ENCODE assay signal across 14 cellular contexts in the genomic region with DNA sequence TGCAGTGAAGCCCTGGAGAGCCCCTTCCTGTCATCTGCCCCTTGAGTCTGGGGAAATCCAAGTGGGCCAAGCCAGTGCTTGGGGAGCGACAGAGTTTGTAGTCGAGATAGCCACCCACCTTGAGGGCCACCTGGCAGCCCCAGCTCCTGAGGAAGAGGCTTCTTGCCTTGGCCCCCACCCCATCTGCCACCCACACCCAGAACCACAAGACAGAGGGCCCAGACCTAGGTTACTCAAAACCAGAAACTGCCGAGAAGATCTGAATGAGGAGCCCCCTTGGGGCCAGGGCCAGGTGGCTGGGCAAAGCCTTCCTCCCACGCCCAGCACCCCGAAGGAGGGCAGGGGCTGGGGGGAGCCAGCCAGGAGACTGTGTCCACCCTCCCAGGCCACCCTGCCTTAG. TPM values are rescaled to one million over a fixed set of nuclear protein-coding genes. Genes with fewer than 3 reads are reported as not detected.
DNase-seq lines count a peak whose midpoint lies in the region; ATAC-seq lines count a peak whose summit lies in the region.
"Had no signal": no experiment of that assay in that cellular context is flagged by ENCODE, and none has a peak within 500 bp of the region (broad histone marks: within the 10 kb centered on the region; RNA-seq: fewer than 3 reads in every experiment).

No MANE protein-coding gene starts in this region.

- peak; percentile 42 for ATAC-seq in GM19463 (IDR thresholded peaks at IDR 0.05; ENCODE audit: unreplicated experiment)
- no peak for ATAC-seq in HG03139 (IDR thresholded peaks at IDR 0.05; ENCODE audit: unreplicated experiment)
- ATAC-seq: A549 had no signal

- DNase-seq in activated CD4-positive, alpha-beta T cell treated with anti-CD3 and anti-CD28 coated beads, Interleukin-2, amount 10 ng/mL, durations not matched to agents 7 days and 5 days, result peak; percentile 39
- DNase-seq in activated CD4-positive, alpha-beta T cell treated with anti-CD3 and anti-CD28 coated beads for 4 hours, result no peak
- DNase-seq in activated CD4-positive, alpha-beta memory T cell treated with anti-CD3 and anti-CD28 coated beads for 36 hours, result peak; percentile 79
- peak; percentile 23 for DNase-seq in stimulated activated CD8-positive, alpha-beta memory T cell treated with anti-CD3 and anti-CD28 coated beads, Interleukin-4, amount 100 ng/mL, for 24 hours (ENCODE audit: low read depth)
- DNase-seq in amniotic stem cell (lab: John Stamatoyannopoulos, UW), result no peak
- DNase-seq in AG08395 (ENCODE audit: low spot score), result no peak
- DNase-seq: dorsolateral prefrontal cortex, H7, NCI-H510A treated with DMSO at 0.1 percent for 48 hours, Peyer's patch had no signal

- CTCF ChIA-PET in activated CD4-positive, alpha-beta T cell treated with anti-CD3 and anti-CD28 coated beads, Interleukin-2, amount 10 ng/mL, durations not matched to agents 7 days and 5 days (lab: Charles Lee), result interaction anchor here (1.2 to 1.6 kb wide), 3 partner anchors 15 to 27 kb away, joined by 3 to 6 read pairs (median 3); no protein-coding TSS in a partner anchor
- CTCF ChIA-PET in activated CD4-positive, alpha-beta memory T cell treated with anti-CD3 and anti-CD28 coated beads for 36 hours (lab: Charles Lee), result no interaction called here

- H3K27me3 Mint-ChIP-seq in activated CD4-positive, alpha-beta T cell treated with anti-CD3 and anti-CD28 coated beads, Interleukin-2, amount 10 ng/mL, durations not matched to agents 7 days and 5 days, result no peaks in the 10 kb centered on the region
- no peaks in the 10 kb centered on the region for H3K27me3 Mint-ChIP-seq in activated CD4-positive, alpha-beta memory T cell treated with anti-CD3 and anti-CD28 coated beads for 36 hours

- H3K27ac Mint-ChIP-seq in activated CD4-positive, alpha-beta T cell treated with anti-CD3 and anti-CD28 coated beads, Interleukin-2, amount 10 ng/mL, durations not matched to agents 7 days and 5 days, result peak overlapping the region; percentile 73
- no peak overlapping the region for H3K27ac Mint-ChIP-seq in activated CD4-positive, alpha-beta memory T cell treated with anti-CD3 and anti-CD28 coated beads for 36 hours

- peak overlapping the region; percentile 28 for H3K4me3 Mint-ChIP-seq in activated CD4-positive, alpha-beta T cell treated with anti-CD3 and anti-CD28 coated beads, Interleukin-2, amount 10 ng/mL, durations not matched to agents 7 days and 5 days
- no peak overlapping the region for H3K4me3 Mint-ChIP-seq in activated CD4-positive, alpha-beta memory T cell treated with anti-CD3 and anti-CD28 coated beads for 36 hours
- H3K4me3 Mint-ChIP-seq: nephron had no signal

- peaks cover 9% of the 10 kb centered on the region for H3K36me3 Mint-ChIP-seq in activated CD4-positive, alpha-beta T cell treated with anti-CD3 and anti-CD28 coated beads, Interleukin-2, amount 10 ng/mL, durations not matched to agents 7 days and 5 days (ENCODE audit: low read depth)
- H3K36me3 Mint-ChIP-seq in activated CD4-positive, alpha-beta memory T cell treated with anti-CD3 and anti-CD28 coated beads for 36 hours, result no peaks in the 10 kb centered on the region

- intact Hi-C loops in activated CD4-positive, alpha-beta memory T cell treated with anti-CD3 and anti-CD28 coated beads for 36 hours (cut with micrococcal nuclease), result loop anchor here (5.0 kb wide), 2 partner anchors 186 to 501 kb away; a partner anchor contains a TSS

- POLR2A ChIA-PET in activated CD4-positive, alpha-beta T cell treated with anti-CD3 and anti-CD28 coated beads, Interleukin-2, amount 10 ng/mL, durations not matched to agents 7 days and 5 days (lab: Charles Lee), result no interaction called here
- POLR2A ChIA-PET in activated CD4-positive, alpha-beta memory T cell treated with anti-CD3 and anti-CD28 coated beads for 36 hours (lab: Charles Lee), result no interaction called here

- peaks cover 73% of the 10 kb centered on the region for H3K4me1 Mint-ChIP-seq in activated CD4-positive, alpha-beta T cell treated with anti-CD3 and anti-CD28 coated beads, Interleukin-2, amount 10 ng/mL, durations not matched to agents 7 days and 5 days
- peaks cover 47% of the 10 kb centered on the region for H3K4me1 Mint-ChIP-seq in activated CD4-positive, alpha-beta memory T cell treated with anti-CD3 and anti-CD28 coated beads for 36 hours (ENCODE audit: low read depth)

- H3K9me3 Mint-ChIP-seq in activated CD4-positive, alpha-beta T cell treated with anti-CD3 and anti-CD28 coated beads, Interleukin-2, amount 10 ng/mL, durations not matched to agents 7 days and 5 days, result no peaks in the 10 kb centered on the region
- no peaks in the 10 kb centered on the region for H3K9me3 Mint-ChIP-seq in activated CD4-positive, alpha-beta memory T cell treated with anti-CD3 and anti-CD28 coated beads for 36 hours
- H3K9me3 Mint-ChIP-seq: nephron had no signal

RNA-seq across cellular contexts. Expression of a gene that starts 18.8 kb away (rescaled TPM):
- total RNA-seq in activated CD4-positive, alpha-beta T cell treated with anti-CD3 and anti-CD28 coated beads, Interleukin-2, amount 10 ng/mL, durations not matched to agents 7 days and 5 days, result 10 to 100 TPM; 29.7 to 30.6 TPM
- 10 to 100 TPM; 10.3 to 11.8 TPM for total RNA-seq in activated CD4-positive, alpha-beta memory T cell treated with anti-CD3 and anti-CD28 coated beads for 36 hours

Comparison
In these comparisons a context has a peak if more than half of its experiments do, and no peak if none do; other contexts are left out.
1. DNase-seq: peak in activated CD4-positive, alpha-beta T cell treated with anti-CD3 and anti-CD28 coated beads, Interleukin-2, amount 10 ng/mL, durations not matched to agents 7 days and 5 days (single experiment), activated CD4-positive, alpha-beta memory T cell treated with anti-CD3 and anti-CD28 coated beads for 36 hours (single experiment) and stimulated activated CD8-positive, alpha-beta memory T cell treated with anti-CD3 and anti-CD28 coated beads, Interleukin-4, amount 100 ng/mL, for 24 hours (single experiment); none in activated CD4-positive, alpha-beta T cell treated with anti-CD3 and anti-CD28 coated beads for 4 hours (0 of 2), amniotic stem cell (single experiment) and AG08395 (single experiment).